8 cellular contexts compared by ENCODE assay signal in genomic region chr9:25677301-25678146, GRCh38. TPM values are rescaled to one million over a fixed set of nuclear protein-coding genes. Genes with fewer than 3 reads are reported as not detected.
DNase-seq lines count a peak whose midpoint lies in the region; ATAC-seq and TF ChIP-seq lines count a peak whose summit lies in the region.

No MANE protein-coding gene starts in this region.

- CTCF ChIA-PET in CD8-positive, alpha-beta T cell (lab: Charles Lee) = no interaction called here

- no peak overlapping the region for H3K27ac ChIP-seq in CD8-positive, alpha-beta T cell (ENCODE audit: low read depth, low read length)
- H3K27ac ChIP-seq in neural cell (ENCODE audit: low read length) = no peak overlapping the region

- H2AFZ ChIP-seq in neural cell (ENCODE audit: low read depth, low read length) = no peak overlapping the region

- peaks cover 15% of the 10 kb centered on the region for H3K27me3 Mint-ChIP-seq in CD8-positive, alpha-beta T cell (ENCODE audit: low read depth)

- no peak for TF ChIP-seq EP300 in neural cell (conservative IDR thresholded peaks at IDR 0.05; ENCODE audit: poor library complexity, severe bottlenecking)

- H3K4me1 Mint-ChIP-seq in CD8-positive, alpha-beta T cell (ENCODE audit: low read depth) = peaks cover 2% of the 10 kb centered on the region

- no peak overlapping the region for H3K4me3 ChIP-seq in CD8-positive, alpha-beta T cell (ENCODE audit: low read depth, low read length)
- peak overlapping the region; percentile 65 for H3K4me3 ChIP-seq in neural cell (ENCODE audit: low read length)

- no peak for TF ChIP-seq CTCF in CD8-positive, alpha-beta T cell (IDR thresholded peaks at IDR 0.05)
- TF ChIP-seq CTCF in neural cell (IDR thresholded peaks at IDR 0.05; ENCODE audit: poor library complexity, severe bottlenecking) = no peak

- H3K4me1 ChIP-seq in CD8-positive, alpha-beta T cell (ENCODE audit: insufficient read depth, low read length) = no peaks in the 10 kb centered on the region

- H3K36me3 ChIP-seq in CD8-positive, alpha-beta T cell (ENCODE audit: insufficient read depth, low read length) = no peaks in the 10 kb centered on the region
- H3K36me3 ChIP-seq in neural cell (ENCODE audit: insufficient read depth, low read length) = no peaks in the 10 kb centered on the region

- peak overlapping the region; percentile 51 for H3K9ac ChIP-seq in neural cell (ENCODE audit: low read length)

- no peak overlapping the region for H3K4me2 ChIP-seq in neural cell (ENCODE audit: low read length)

- peak overlapping the region; percentile 59 for H3K4me3 Mint-ChIP-seq in CD8-positive, alpha-beta T cell

- H3K27me3 ChIP-seq in CD8-positive, alpha-beta T cell (ENCODE audit: insufficient read depth, low read length) = no peaks in the 10 kb centered on the region
- H3K27me3 ChIP-seq in neural cell (ENCODE audit: insufficient read depth, low read depth, low read length) = peaks cover 14% of the 10 kb centered on the region

- no peaks in the 10 kb centered on the region for H3K9me3 Mint-ChIP-seq in CD8-positive, alpha-beta T cell
- peaks cover 2 to 10% of the 10 kb centered on the region in 2 donors for H3K9me3 Mint-ChIP-seq in activated naive CD4-positive, alpha-beta T cell treated with anti-CD3 and anti-CD28 coated beads, Interleukin-2, amount 50 U/mL, for 72 hours

- no peaks in the 10 kb centered on the region for H3K36me3 Mint-ChIP-seq in CD8-positive, alpha-beta T cell
- peaks cover 0 to 14% of the 10 kb centered on the region in 2 donors for H3K36me3 Mint-ChIP-seq in activated naive CD4-positive, alpha-beta T cell treated with anti-CD3 and anti-CD28 coated beads, Interleukin-2, amount 50 U/mL, for 72 hours

- no peak for DNase-seq in CD8-positive, alpha-beta T cell
- DNase-seq in NCI-H1694 (lab: John Stamatoyannopoulos, UW) = peak; percentile 3
- peak in 1 of 2 donors; percentile 11 for DNase-seq in activated naive CD4-positive, alpha-beta T cell treated with anti-CD3 and anti-CD28 coated beads, Interleukin-2, amount 50 U/mL, for 72 hours (ENCODE audit: low spot score in 2 of 2)
- peak; percentile 18 for DNase-seq in germinal center (ENCODE audit: low spot score)
- no peak for DNase-seq in NAMALWA (ENCODE audit: low spot score)
- no peak for DNase-seq in NCI-H1048 (lab: John Stamatoyannopoulos, UW)

- POLR2A ChIA-PET in CD8-positive, alpha-beta T cell (lab: Charles Lee) = no interaction called here

- no peaks in the 10 kb centered on the region for H3K9me3 ChIP-seq in CD8-positive, alpha-beta T cell (ENCODE audit: low read length)
- no peaks in the 10 kb centered on the region for H3K9me3 ChIP-seq in neural cell (ENCODE audit: low read length)

- no peaks in the 10 kb centered on the region for H4K20me1 ChIP-seq in neural cell (ENCODE audit: insufficient read depth)

- intact Hi-C loops in CD8-positive, alpha-beta T cell (cut with DNase I, micrococcal nuclease) = no loop called here

- ATAC-seq in CD8-positive, alpha-beta T cell = no peak
- ATAC-seq in GM21423 (IDR thresholded peaks at IDR 0.05; ENCODE audit: unreplicated experiment) = peak; percentile 59
- peak; percentile 22 to 67 for ATAC-seq in activated naive CD4-positive, alpha-beta T cell treated with anti-CD3 and anti-CD28 coated beads, Interleukin-2, amount 50 U/mL, for 72 hours

- no peak overlapping the region for H3K27ac Mint-ChIP-seq in CD8-positive, alpha-beta T cell
- H3K27ac Mint-ChIP-seq in activated naive CD4-positive, alpha-beta T cell treated with anti-CD3 and anti-CD28 coated beads, Interleukin-2, amount 50 U/mL, for 72 hours = peak overlapping the region in 1 of 2 donors; percentile 29

- no peaks in the 10 kb centered on the region for H3K9me2 ChIP-seq in neural cell (ENCODE audit: insufficient read depth, low read length)

- no peaks in the 10 kb centered on the region for H3F3A ChIP-seq in neural cell (ENCODE audit: insufficient read depth, low read length, poor library complexity, severe bottlenecking)

- TF ChIP-seq RAD21 in neural cell (conservative IDR thresholded peaks at IDR 0.05) = no peak

- H3K79me2 ChIP-seq in neural cell (replicated peaks; ENCODE audit: insufficient read depth, low read length) = no peaks in the 10 kb centered on the region

TF ChIP-seq in neural cell, 6 proteins besides CTCF, POLR2A, EP300 and RAD21:
- no peak for TF ChIP-seq EZH2 (IDR thresholded peaks at IDR 0.05; ENCODE audit: borderline replicate concordance, insufficient read depth, low read length, poor library complexity, severe bottlenecking)
- TF ChIP-seq POLR2AphosphoS5 (IDR thresholded peaks at IDR 0.05) = no peak
- no peak for TF ChIP-seq REST (IDR thresholded peaks at IDR 0.05; ENCODE audit: borderline replicate concordance)
- no peak for TF ChIP-seq MXI1 (conservative IDR thresholded peaks at IDR 0.05; ENCODE audit: poor library complexity, severe bottlenecking)
- no peak for TF ChIP-seq TAF1 (IDR thresholded peaks at IDR 0.05; ENCODE audit: low read depth)
- TF ChIP-seq SMC3 (conservative IDR thresholded peaks at IDR 0.05; ENCODE audit: poor library complexity) = no peak

RNA-seq across cellular contexts. Expression of gene TUSC1, which starts 0.7 kb away (rescaled TPM):
- not detected for total RNA-seq in CD8-positive, alpha-beta T cell
- under 1 TPM in 1 of 2 donors, not detected in 1; 0.47 TPM for total RNA-seq in activated naive CD4-positive, alpha-beta T cell treated with anti-CD3 and anti-CD28 coated beads, Interleukin-2, amount 50 U/mL, for 72 hours
- 2.5 and 3.8 TPM in 2 replicates for polyA plus RNA-seq in neural cell
- 1.2 and 1.5 TPM in 2 replicates for polyA minus RNA-seq in neural cell

Comparison
In these comparisons a context has a peak if more than half of its experiments do, and no peak if none do; other contexts are left out.
1. DNase-seq: peak in NCI-H1694 (single experiment) and germinal center (single experiment); none in CD8-positive, alpha-beta T cell (0 of 7), NAMALWA (single experiment) and NCI-H1048 (single experiment).